Comparison of ENCODE assay signal across 1 cellular context in the genomic region with DNA sequence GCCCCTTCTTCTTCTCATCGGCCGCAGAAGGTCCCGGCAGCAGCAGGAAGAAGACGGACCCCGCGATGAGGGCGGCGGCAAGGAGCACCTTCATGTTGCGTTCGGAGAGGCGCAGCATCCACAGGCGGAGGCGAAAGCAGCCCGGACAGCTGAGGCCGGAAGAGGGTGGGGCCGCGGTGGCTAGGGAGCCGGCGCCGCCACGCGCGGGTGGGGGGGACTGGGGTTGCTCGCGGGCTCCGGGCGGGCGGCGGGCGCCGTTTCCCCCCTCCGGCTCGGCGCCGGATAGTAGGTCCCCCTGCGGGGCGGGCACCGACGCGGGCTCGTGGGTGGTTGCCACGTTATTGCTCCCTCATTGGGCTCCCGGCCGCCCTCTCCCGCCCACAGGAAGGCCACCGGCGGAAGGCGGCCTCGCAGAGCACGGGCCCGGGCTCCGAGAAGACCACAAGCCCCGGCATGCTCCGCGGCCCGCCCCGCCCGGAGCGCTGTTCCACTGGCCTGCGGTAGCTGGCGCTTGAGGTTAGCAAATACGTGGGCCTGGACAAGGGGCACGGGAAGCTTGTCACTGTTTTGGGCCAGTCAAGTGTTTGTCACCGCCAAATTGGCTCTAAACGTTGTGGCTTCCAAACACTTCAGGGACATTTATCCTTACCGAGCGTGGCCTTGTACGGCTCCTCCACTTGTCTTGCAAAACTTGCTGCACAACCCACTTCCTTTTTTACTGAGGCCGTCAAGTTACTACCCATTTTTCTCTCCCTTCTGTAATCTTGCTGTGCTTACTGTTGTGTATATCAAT.
TF ChIP-seq lines count a peak whose summit lies in the region.

Gene PPIB (minus strand): TSS at position 154 of the 793 bp plus-strand sequence. CDS start 36 bp downstream, at position 118.

TF ChIP-seq in WTC11, 78 proteins besides CTCF, POLR2A, EP300 and RAD21 (continued from another document and continues in another):
- TF ChIP-seq MLX (CRISPR knock-in tag; IDR thresholded peaks at IDR 0.05) = no peak
- no peak for TF ChIP-seq AFF4 (CRISPR knock-in tag; IDR thresholded peaks at IDR 0.05; ENCODE audit: borderline replicate concordance)
- TF ChIP-seq, protein P1, sequence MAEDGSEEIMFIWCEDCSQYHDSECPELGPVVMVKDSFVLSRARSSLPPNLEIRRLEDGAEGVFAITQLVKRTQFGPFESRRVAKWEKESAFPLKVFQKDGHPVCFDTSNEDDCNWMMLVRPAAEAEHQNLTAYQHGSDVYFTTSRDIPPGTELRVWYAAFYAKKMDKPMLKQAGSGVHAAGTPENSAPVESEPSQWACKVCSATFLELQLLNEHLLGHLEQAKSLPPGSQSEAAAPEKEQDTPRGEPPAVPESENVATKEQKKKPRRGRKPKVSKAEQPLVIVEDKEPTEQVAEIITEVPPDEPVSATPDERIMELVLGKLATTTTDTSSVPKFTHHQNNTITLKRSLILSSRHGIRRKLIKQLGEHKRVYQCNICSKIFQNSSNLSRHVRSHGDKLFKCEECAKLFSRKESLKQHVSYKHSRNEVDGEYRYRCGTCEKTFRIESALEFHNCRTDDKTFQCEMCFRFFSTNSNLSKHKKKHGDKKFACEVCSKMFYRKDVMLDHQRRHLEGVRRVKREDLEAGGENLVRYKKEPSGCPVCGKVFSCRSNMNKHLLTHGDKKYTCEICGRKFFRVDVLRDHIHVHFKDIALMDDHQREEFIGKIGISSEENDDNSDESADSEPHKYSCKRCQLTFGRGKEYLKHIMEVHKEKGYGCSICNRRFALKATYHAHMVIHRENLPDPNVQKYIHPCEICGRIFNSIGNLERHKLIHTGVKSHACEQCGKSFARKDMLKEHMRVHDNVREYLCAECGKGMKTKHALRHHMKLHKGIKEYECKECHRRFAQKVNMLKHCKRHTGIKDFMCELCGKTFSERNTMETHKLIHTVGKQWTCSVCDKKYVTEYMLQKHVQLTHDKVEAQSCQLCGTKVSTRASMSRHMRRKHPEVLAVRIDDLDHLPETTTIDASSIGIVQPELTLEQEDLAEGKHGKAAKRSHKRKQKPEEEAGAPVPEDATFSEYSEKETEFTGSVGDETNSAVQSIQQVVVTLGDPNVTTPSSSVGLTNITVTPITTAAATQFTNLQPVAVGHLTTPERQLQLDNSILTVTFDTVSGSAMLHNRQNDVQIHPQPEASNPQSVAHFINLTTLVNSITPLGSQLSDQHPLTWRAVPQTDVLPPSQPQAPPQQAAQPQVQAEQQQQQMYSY (CRISPR knock-in tag; IDR thresholded peaks at IDR 0.05) = peak; percentile 77
- no peak for TF ChIP-seq JUN (CRISPR knock-in tag; IDR thresholded peaks at IDR 0.05)
- no peak; the same call in 1 of the 2 replicates for TF ChIP-seq ZNF232 (CRISPR knock-in tag; IDR thresholded peaks at IDR 0.05)
- TF ChIP-seq NR2C2 (CRISPR knock-in tag; IDR thresholded peaks at IDR 0.05) = no peak
- peak; percentile 22; the same call in 1 of the 2 replicates for TF ChIP-seq FOXP1 (CRISPR knock-in tag; IDR thresholded peaks at IDR 0.05; ENCODE audit: borderline replicate concordance)
- no peak for TF ChIP-seq SMAD4 (CRISPR knock-in tag; IDR thresholded peaks at IDR 0.05)
- peak; percentile 75; the same call in 1 of the 2 replicates for TF ChIP-seq MAX (CRISPR knock-in tag; IDR thresholded peaks at IDR 0.05)
- no peak for TF ChIP-seq ZSCAN18 (CRISPR knock-in tag; IDR thresholded peaks at IDR 0.05)
- peak; percentile 24 for TF ChIP-seq GABPB1 (CRISPR knock-in tag; IDR thresholded peaks at IDR 0.05)
- TF ChIP-seq HMGA2 (CRISPR knock-in tag; IDR thresholded peaks at IDR 0.05) = no peak
- TF ChIP-seq ETV6 (CRISPR knock-in tag; IDR thresholded peaks at IDR 0.05) = peak; percentile 27; the same call in 1 of the 2 replicates
- 0 out of 2 replicates have a peak, but pooled peaks have one; percentile 58 for TF ChIP-seq CBFB (CRISPR knock-in tag; IDR thresholded peaks at IDR 0.05; ENCODE audit: low read depth)
- no peak for TF ChIP-seq ELF4 (CRISPR knock-in tag; IDR thresholded peaks at IDR 0.05; ENCODE audit: low read depth)
- TF ChIP-seq ZNF396 (CRISPR knock-in tag; IDR thresholded peaks at IDR 0.05; ENCODE audit: borderline replicate concordance) = no peak
- TF ChIP-seq, protein P2, sequence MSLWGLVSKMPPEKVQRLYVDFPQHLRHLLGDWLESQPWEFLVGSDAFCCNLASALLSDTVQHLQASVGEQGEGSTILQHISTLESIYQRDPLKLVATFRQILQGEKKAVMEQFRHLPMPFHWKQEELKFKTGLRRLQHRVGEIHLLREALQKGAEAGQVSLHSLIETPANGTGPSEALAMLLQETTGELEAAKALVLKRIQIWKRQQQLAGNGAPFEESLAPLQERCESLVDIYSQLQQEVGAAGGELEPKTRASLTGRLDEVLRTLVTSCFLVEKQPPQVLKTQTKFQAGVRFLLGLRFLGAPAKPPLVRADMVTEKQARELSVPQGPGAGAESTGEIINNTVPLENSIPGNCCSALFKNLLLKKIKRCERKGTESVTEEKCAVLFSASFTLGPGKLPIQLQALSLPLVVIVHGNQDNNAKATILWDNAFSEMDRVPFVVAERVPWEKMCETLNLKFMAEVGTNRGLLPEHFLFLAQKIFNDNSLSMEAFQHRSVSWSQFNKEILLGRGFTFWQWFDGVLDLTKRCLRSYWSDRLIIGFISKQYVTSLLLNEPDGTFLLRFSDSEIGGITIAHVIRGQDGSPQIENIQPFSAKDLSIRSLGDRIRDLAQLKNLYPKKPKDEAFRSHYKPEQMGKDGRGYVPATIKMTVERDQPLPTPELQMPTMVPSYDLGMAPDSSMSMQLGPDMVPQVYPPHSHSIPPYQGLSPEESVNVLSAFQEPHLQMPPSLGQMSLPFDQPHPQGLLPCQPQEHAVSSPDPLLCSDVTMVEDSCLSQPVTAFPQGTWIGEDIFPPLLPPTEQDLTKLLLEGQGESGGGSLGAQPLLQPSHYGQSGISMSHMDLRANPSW (CRISPR knock-in tag; conservative IDR thresholded peaks at IDR 0.05; ENCODE audit: low read depth) = no peak
- no peak for TF ChIP-seq ATF6 (CRISPR knock-in tag; IDR thresholded peaks at IDR 0.05)
- TF ChIP-seq ESRRA (CRISPR knock-in tag; IDR thresholded peaks at IDR 0.05; ENCODE audit: borderline replicate concordance) = no peak
- TF ChIP-seq ZNF416 (CRISPR knock-in tag; IDR thresholded peaks at IDR 0.05) = no peak
- TF ChIP-seq NFYB (CRISPR knock-in tag; conservative IDR thresholded peaks at IDR 0.05; ENCODE audit: low read depth) = 0 out of 2 replicates have a peak, but pooled peaks have one; percentile 32
- TF ChIP-seq, protein P3, sequence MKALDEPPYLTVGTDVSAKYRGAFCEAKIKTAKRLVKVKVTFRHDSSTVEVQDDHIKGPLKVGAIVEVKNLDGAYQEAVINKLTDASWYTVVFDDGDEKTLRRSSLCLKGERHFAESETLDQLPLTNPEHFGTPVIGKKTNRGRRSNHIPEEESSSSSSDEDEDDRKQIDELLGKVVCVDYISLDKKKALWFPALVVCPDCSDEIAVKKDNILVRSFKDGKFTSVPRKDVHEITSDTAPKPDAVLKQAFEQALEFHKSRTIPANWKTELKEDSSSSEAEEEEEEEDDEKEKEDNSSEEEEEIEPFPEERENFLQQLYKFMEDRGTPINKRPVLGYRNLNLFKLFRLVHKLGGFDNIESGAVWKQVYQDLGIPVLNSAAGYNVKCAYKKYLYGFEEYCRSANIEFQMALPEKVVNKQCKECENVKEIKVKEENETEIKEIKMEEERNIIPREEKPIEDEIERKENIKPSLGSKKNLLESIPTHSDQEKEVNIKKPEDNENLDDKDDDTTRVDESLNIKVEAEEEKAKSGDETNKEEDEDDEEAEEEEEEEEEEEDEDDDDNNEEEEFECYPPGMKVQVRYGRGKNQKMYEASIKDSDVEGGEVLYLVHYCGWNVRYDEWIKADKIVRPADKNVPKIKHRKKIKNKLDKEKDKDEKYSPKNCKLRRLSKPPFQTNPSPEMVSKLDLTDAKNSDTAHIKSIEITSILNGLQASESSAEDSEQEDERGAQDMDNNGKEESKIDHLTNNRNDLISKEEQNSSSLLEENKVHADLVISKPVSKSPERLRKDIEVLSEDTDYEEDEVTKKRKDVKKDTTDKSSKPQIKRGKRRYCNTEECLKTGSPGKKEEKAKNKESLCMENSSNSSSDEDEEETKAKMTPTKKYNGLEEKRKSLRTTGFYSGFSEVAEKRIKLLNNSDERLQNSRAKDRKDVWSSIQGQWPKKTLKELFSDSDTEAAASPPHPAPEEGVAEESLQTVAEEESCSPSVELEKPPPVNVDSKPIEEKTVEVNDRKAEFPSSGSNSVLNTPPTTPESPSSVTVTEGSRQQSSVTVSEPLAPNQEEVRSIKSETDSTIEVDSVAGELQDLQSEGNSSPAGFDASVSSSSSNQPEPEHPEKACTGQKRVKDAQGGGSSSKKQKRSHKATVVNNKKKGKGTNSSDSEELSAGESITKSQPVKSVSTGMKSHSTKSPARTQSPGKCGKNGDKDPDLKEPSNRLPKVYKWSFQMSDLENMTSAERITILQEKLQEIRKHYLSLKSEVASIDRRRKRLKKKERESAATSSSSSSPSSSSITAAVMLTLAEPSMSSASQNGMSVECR (CRISPR knock-in tag; IDR thresholded peaks at IDR 0.05; ENCODE audit: borderline replicate concordance) = no peak; the same call in 1 of the 2 replicates
- TF ChIP-seq OVOL2 (CRISPR knock-in tag; IDR thresholded peaks at IDR 0.05; ENCODE audit: borderline replicate concordance) = no peak
- TF ChIP-seq ZNF219 (CRISPR knock-in tag; IDR thresholded peaks at IDR 0.05; ENCODE audit: borderline replicate concordance) = no peak
- no peak for TF ChIP-seq NFE2L1 (CRISPR knock-in tag; IDR thresholded peaks at IDR 0.05)
- TF ChIP-seq MYBL2 (CRISPR knock-in tag; IDR thresholded peaks at IDR 0.05) = no peak
- TF ChIP-seq TEAD4 (CRISPR knock-in tag; IDR thresholded peaks at IDR 0.05) = no peak
- TF ChIP-seq GRHL2 (CRISPR knock-in tag; IDR thresholded peaks at IDR 0.05; ENCODE audit: insufficient replicate concordance, severe bottlenecking) = no peak
- TF ChIP-seq ZNF671 (CRISPR knock-in tag; IDR thresholded peaks at IDR 0.05) = no peak
- TF ChIP-seq HMGXB4 (CRISPR knock-in tag; IDR thresholded peaks at IDR 0.05) = peak; percentile 62; the same call in 1 of the 2 replicates
